9 cellular contexts compared by ENCODE assay signal in genomic region chr17:77610980-77611641, GRCh38.
DNase-seq lines count a peak whose midpoint lies in the region; ATAC-seq and TF ChIP-seq lines count a peak whose summit lies in the region.
"Had no signal": no experiment of that assay in that cellular context is flagged by ENCODE, and none has a peak within 500 bp of the region (broad histone marks: within the 10 kb centered on the region; RNA-seq: fewer than 3 reads in every experiment).

No MANE protein-coding gene starts in this region.

- H3K4me3 ChIP-seq in fibroblast of villous mesenchyme (ENCODE audit: low read depth, low read length) (no peak overlapping the region), osteoblast (ENCODE audit: insufficient read depth, low read length) (no peak overlapping the region)

- no peak overlapping the region for H2AFZ ChIP-seq in osteoblast (ENCODE audit: low read length)

- H3K4me2 ChIP-seq in osteoblast (ENCODE audit: insufficient read depth, low read length) = no peak overlapping the region

- no peak for TF ChIP-seq CTCF in fibroblast of villous mesenchyme (IDR thresholded peaks at IDR 0.05; ENCODE audit: insufficient read depth, low read depth, low read length)
- no peak for TF ChIP-seq CTCF in osteoblast (IDR thresholded peaks at IDR 0.05; ENCODE audit: extremely low read depth, low read depth, low read length)

- H3K27ac Mint-ChIP-seq in T-helper 2 cell treated with Interferon-gamma antibody and Interleukin-4, amounts not matched to agents 5 μg/mL and 100 μg/mL, for 36 hours = peak overlapping the region; percentile 90
- peak overlapping the region; percentile 93 to 96 for H3K27ac Mint-ChIP-seq in T-cell
- H3K27ac Mint-ChIP-seq in stimulated activated effector memory CD8-positive, alpha-beta T cell treated with anti-CD3 and anti-CD28 coated beads, Interleukin-12 subunit alpha, Interleukin-12 subunit beta, amount 100 ng/mL, for 72 hours = no peak overlapping the region

- H3K4me1 Mint-ChIP-seq in T-helper 2 cell treated with Interferon-gamma antibody and Interleukin-4, amounts not matched to agents 5 μg/mL and 100 μg/mL, for 36 hours (ENCODE audit: low read depth) = peaks cover 20% of the 10 kb centered on the region
- H3K4me1 Mint-ChIP-seq in T-cell = peaks cover 29 to 32% (median 30%) of the 10 kb centered on the region in 3 donors
- H3K4me1 Mint-ChIP-seq in stimulated activated effector memory CD8-positive, alpha-beta T cell treated with anti-CD3 and anti-CD28 coated beads, Interleukin-12 subunit alpha, Interleukin-12 subunit beta, amount 100 ng/mL, for 72 hours = peaks cover 23% of the 10 kb centered on the region

- peak overlapping the region; percentile 63 for H3K4me3 Mint-ChIP-seq in T-helper 2 cell treated with Interferon-gamma antibody and Interleukin-4, amounts not matched to agents 5 μg/mL and 100 μg/mL, for 36 hours
- peak overlapping the region; percentile 63 to 84 (median 72) for H3K4me3 Mint-ChIP-seq in T-cell
- peak overlapping the region; percentile 53 for H3K4me3 Mint-ChIP-seq in stimulated activated effector memory CD8-positive, alpha-beta T cell treated with anti-CD3 and anti-CD28 coated beads, Interleukin-12 subunit alpha, Interleukin-12 subunit beta, amount 100 ng/mL, for 72 hours

- peaks cover 7% of the 10 kb centered on the region for H3K4me1 ChIP-seq in osteoblast (ENCODE audit: insufficient read depth, low read length)

- H3K36me3 Mint-ChIP-seq in T-helper 2 cell treated with Interferon-gamma antibody and Interleukin-4, amounts not matched to agents 5 μg/mL and 100 μg/mL, for 36 hours (ENCODE audit: low read depth) = peaks cover 4% of the 10 kb centered on the region
- no peaks in the 10 kb centered on the region for H3K36me3 Mint-ChIP-seq in T-cell
- no peaks in the 10 kb centered on the region for H3K36me3 Mint-ChIP-seq in stimulated activated effector memory CD8-positive, alpha-beta T cell treated with anti-CD3 and anti-CD28 coated beads, Interleukin-12 subunit alpha, Interleukin-12 subunit beta, amount 100 ng/mL, for 72 hours

- ATAC-seq in T-cell (replicated peaks in 1 of 4) = no peak
- ATAC-seq in stimulated activated effector memory CD8-positive, alpha-beta T cell treated with anti-CD3 and anti-CD28 coated beads, Interleukin-12 subunit alpha, Interleukin-12 subunit beta, amount 100 ng/mL, for 72 hours = no peak
- no peak for ATAC-seq in HG02571 (IDR thresholded peaks at IDR 0.05; ENCODE audit: unreplicated experiment)

- DNase-seq in T-helper 2 cell treated with Interferon-gamma antibody and Interleukin-4, amounts not matched to agents 5 μg/mL and 100 μg/mL, for 36 hours (ENCODE audit: low spot score) = no peak
- no peak for DNase-seq in T-helper 2 cell
- peak in 1 of 34 experiments; percentile 6 for DNase-seq in T-cell
- DNase-seq in fibroblast of villous mesenchyme (ENCODE audit: low read depth) = peak; percentile 26
- no peak for DNase-seq in stimulated activated effector memory CD8-positive, alpha-beta T cell treated with anti-CD3 and anti-CD28 coated beads, Interleukin-12 subunit alpha, Interleukin-12 subunit beta, amount 100 ng/mL, for 72 hours (ENCODE audit: low spot score in 2 of 2)
- no peak for DNase-seq in NCI-H2196 treated with DMSO at 0.1 percent for 48 hours (lab: John Stamatoyannopoulos, UW; ENCODE audit: unreplicated experiment)
- DNase-seq in osteoblast (ENCODE audit: insufficient read length, low spot score, missing footprints) = no peak
- DNase-seq: SIG-M5 had no signal

- H3K27ac ChIP-seq in osteoblast (ENCODE audit: low read depth, low read length) = no peak overlapping the region

- no peaks in the 10 kb centered on the region for H3K79me2 ChIP-seq in osteoblast (ENCODE audit: insufficient read depth, low read length)

- POLR2A ChIA-PET in T-cell (lab: Charles Lee) = interaction anchor here in 1 of 2 donors (0.7 kb wide), 1 partner anchor 875 kb away, joined by 3 read pairs; no protein-coding TSS in a partner anchor

- H3K9me3 ChIP-seq in osteoblast (ENCODE audit: low read depth, low read length) = no peaks in the 10 kb centered on the region

- CTCF ChIA-PET in T-cell (lab: Charles Lee) = interaction anchor here in 1 of 2 donors (0.5 to 1.0 kb wide), 2 partner anchors 17 to 211 kb away, joined by 3 read pairs; no protein-coding TSS in a partner anchor

- H3K27me3 Mint-ChIP-seq in T-helper 2 cell treated with Interferon-gamma antibody and Interleukin-4, amounts not matched to agents 5 μg/mL and 100 μg/mL, for 36 hours (ENCODE audit: low read depth) = peaks cover under 1% of the 10 kb centered on the region
- H3K27me3 Mint-ChIP-seq in T-cell = no peaks in the 10 kb centered on the region

- H3K9me3 Mint-ChIP-seq in T-helper 2 cell treated with Interferon-gamma antibody and Interleukin-4, amounts not matched to agents 5 μg/mL and 100 μg/mL, for 36 hours = no peaks in the 10 kb centered on the region
- H3K9me3 Mint-ChIP-seq in T-cell = peaks cover 0 to 3% (median 0%) of the 10 kb centered on the region in 3 donors
- H3K9me3 Mint-ChIP-seq in stimulated activated effector memory CD8-positive, alpha-beta T cell treated with anti-CD3 and anti-CD28 coated beads, Interleukin-12 subunit alpha, Interleukin-12 subunit beta, amount 100 ng/mL, for 72 hours = no peaks in the 10 kb centered on the region

- H3K27me3 ChIP-seq in osteoblast (ENCODE audit: insufficient read depth, low read length) = peaks cover 16% of the 10 kb centered on the region

- no peaks in the 10 kb centered on the region for H4K20me1 ChIP-seq in osteoblast (ENCODE audit: insufficient read depth, low read length)

- no peaks in the 10 kb centered on the region for H3K36me3 ChIP-seq in osteoblast (ENCODE audit: insufficient read depth, low read length)
